7 cellular contexts compared by ENCODE assay signal in genomic region chr19:31266731-31267130, GRCh38.
"Had no signal": no experiment of that assay in that cellular context is flagged by ENCODE, and none has a peak within 500 bp of the region (broad histone marks: within the 10 kb centered on the region; RNA-seq: fewer than 3 reads in every experiment).

No MANE protein-coding gene starts in this region.

- FAIRE-seq: H1, H54, HepG2 had no signal

- DNase-seq: H9, HCEC 1CT had no signal

- H3K27ac ChIP-seq: HL-60 had no signal

- ATAC-seq: GM23338, HepG2 had no signal

- H3K4me3 ChIP-seq: GM23338 had no signal
